8 cellular contexts compared by ENCODE assay signal in the genomic region with DNA sequence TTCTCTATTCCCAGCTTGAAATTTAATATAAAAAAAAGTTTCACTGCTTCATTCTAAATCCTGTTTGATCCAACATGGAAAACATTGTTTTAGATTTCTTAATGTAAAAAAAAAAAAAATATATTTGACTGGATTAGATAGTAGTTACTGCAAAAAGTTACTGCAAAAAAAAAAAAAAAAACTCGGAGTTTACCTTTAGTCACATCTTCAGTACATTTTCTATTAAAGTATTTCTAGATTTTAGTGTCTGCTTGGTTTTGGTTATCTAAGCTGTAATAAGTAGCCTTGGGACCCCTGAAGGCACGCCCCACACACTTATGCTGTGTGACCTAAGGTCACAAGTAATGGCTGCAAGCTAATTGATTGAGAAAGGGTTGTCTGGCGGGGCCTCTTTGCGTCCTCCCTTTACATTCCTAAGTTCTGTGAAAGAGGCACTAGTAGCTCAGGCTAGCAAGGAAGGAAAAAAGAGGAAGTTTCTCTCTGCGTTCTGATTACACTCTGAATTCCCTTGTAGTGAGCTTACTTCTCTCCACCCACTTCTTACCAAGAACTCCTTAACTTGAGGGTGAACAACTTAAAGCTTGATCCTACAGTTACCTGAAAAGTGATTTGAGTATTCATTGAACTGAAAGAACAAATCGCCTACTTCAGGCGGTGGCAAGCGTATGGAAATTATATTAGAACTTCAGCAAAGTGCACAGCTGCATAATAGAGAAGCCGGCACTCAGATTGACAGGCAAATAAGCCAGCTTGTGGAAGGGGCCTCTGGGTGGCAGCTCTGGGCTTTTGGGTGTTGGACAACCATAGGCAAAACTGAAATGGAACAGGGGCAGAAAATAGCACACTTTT.
DNase-seq lines count a peak whose midpoint lies in the region; ATAC-seq, FAIRE-seq and TF ChIP-seq lines count a peak whose summit lies in the region.

No MANE protein-coding gene starts in this region.

- no peak for TF ChIP-seq CTCF in CD14-positive monocyte (IDR thresholded peaks at IDR 0.05)
- TF ChIP-seq CTCF in NB4 (IDR thresholded peaks at IDR 0.05; ENCODE audit: low read depth, low read length) = no peak
- TF ChIP-seq CTCF in bronchial epithelial cell (IDR thresholded peaks at IDR 0.05; ENCODE audit: insufficient read depth, low read length, severe bottlenecking) = peak; percentile 27
- no peak for TF ChIP-seq CTCF in smooth muscle cell (IDR thresholded peaks at IDR 0.05; ENCODE audit: borderline replicate concordance, insufficient read depth, poor library complexity, severe bottlenecking)

- H3K36me3 ChIP-seq in bronchial epithelial cell (ENCODE audit: control insufficient read depth, insufficient read depth, low read length) (no peaks in the 10 kb centered on the region), smooth muscle cell (ENCODE audit: low read depth) (no peaks in the 10 kb centered on the region)

- H4K20me1 ChIP-seq in smooth muscle cell (ENCODE audit: low read depth) = no peaks in the 10 kb centered on the region

- H3K9ac ChIP-seq in smooth muscle cell (ENCODE audit: low read depth) = no peak overlapping the region

- H3K4me1 Mint-ChIP-seq in CD14-positive monocyte = peaks cover 41% of the 10 kb centered on the region

- no peak for DNase-seq in CD14-positive monocyte (ENCODE audit: low spot score)
- peak; percentile 80 for DNase-seq in NB4 (ENCODE audit: low read depth)
- peak; percentile 88 for DNase-seq in bronchial epithelial cell (ENCODE audit: low read depth)
- peak; percentile 92 for DNase-seq in islet precursor cell
- DNase-seq in smooth muscle cell (lab: John Stamatoyannopoulos, UW; ENCODE audit: unreplicated experiment) = no peak
- no peak for DNase-seq in NCI-H2107 (lab: John Stamatoyannopoulos, UW)
- DNase-seq in NCI-H2081 (lab: John Stamatoyannopoulos, UW) = no peak

- peaks cover 16% of the 10 kb centered on the region for H3K4me1 ChIP-seq in smooth muscle cell (ENCODE audit: low read depth)

- 25% methylated on average over 9 of the region's 9 CpGs for WGBS in smooth muscle cell (ENCODE audit: low lambda C conversion rate)

- H3K27me3 ChIP-seq in bronchial epithelial cell (ENCODE audit: control insufficient read depth, insufficient read depth, low read length) (no peaks in the 10 kb centered on the region), smooth muscle cell (ENCODE audit: low read depth) (no peaks in the 10 kb centered on the region)

- peak; percentile 84 for ATAC-seq in GM21447 (IDR thresholded peaks at IDR 0.05; ENCODE audit: unreplicated experiment)

- peak overlapping the region; percentile 39 to 76 for H3K4me3 Mint-ChIP-seq in CD14-positive monocyte

- peak overlapping the region; percentile 35 for H3K27ac ChIP-seq in smooth muscle cell (ENCODE audit: low read depth)

- FAIRE-seq in bronchial epithelial cell (lab: Jason Lieb, UNC) = peak; percentile 47

- H3K9me3 Mint-ChIP-seq in CD14-positive monocyte = peaks cover 0 to 2% (median 0%) of the 10 kb centered on the region in 7 donors

- H3K27ac Mint-ChIP-seq in CD14-positive monocyte = peak overlapping the region; percentile 53 to 88 (median 84)

- H3K79me2 ChIP-seq in smooth muscle cell (ENCODE audit: low read depth) = no peaks in the 10 kb centered on the region

- H3K4me2 ChIP-seq in smooth muscle cell = peak overlapping the region; percentile 75

- H3K36me3 Mint-ChIP-seq in CD14-positive monocyte = no peaks in the 10 kb centered on the region

- H2AFZ ChIP-seq in smooth muscle cell (ENCODE audit: low read depth) = peak overlapping the region; percentile 81

- peaks cover 0 to 2% (median 1%) of the 10 kb centered on the region in 3 donors for H3K27me3 Mint-ChIP-seq in CD14-positive monocyte (ENCODE audit: low read depth in 3 of 3)

- H3K9me3 ChIP-seq in smooth muscle cell (replicated peaks; ENCODE audit: low read depth) = no peaks in the 10 kb centered on the region

- TF ChIP-seq POLR2A in NB4 (IDR thresholded peaks at IDR 0.05; ENCODE audit: extremely low read depth, insufficient read length) = no peak

- intact Hi-C loops in CD14-positive monocyte (cut with micrococcal nuclease) = no loop called here

- H3K4me3 ChIP-seq in NB4 (ENCODE audit: low read depth, low read length) = no peak overlapping the region
- peak overlapping the region; percentile 51 for H3K4me3 ChIP-seq in bronchial epithelial cell (ENCODE audit: low read depth, low read length)
- H3K4me3 ChIP-seq in smooth muscle cell = peak overlapping the region; percentile 43

- no peaks in the 10 kb centered on the region for H3F3A ChIP-seq in smooth muscle cell (ENCODE audit: low read depth)

Comparison
In these comparisons a context has a peak if more than half of its experiments do, and no peak if none do; other contexts are left out.
1. DNase-seq: peak in NB4 (single experiment), bronchial epithelial cell (single experiment) and islet precursor cell (single experiment); none in CD14-positive monocyte (single experiment), smooth muscle cell (single experiment), NCI-H2107 (single experiment) and NCI-H2081 (0 of 2).